Comparison of ENCODE assay signal across 18 cellular contexts in the genomic region with DNA sequence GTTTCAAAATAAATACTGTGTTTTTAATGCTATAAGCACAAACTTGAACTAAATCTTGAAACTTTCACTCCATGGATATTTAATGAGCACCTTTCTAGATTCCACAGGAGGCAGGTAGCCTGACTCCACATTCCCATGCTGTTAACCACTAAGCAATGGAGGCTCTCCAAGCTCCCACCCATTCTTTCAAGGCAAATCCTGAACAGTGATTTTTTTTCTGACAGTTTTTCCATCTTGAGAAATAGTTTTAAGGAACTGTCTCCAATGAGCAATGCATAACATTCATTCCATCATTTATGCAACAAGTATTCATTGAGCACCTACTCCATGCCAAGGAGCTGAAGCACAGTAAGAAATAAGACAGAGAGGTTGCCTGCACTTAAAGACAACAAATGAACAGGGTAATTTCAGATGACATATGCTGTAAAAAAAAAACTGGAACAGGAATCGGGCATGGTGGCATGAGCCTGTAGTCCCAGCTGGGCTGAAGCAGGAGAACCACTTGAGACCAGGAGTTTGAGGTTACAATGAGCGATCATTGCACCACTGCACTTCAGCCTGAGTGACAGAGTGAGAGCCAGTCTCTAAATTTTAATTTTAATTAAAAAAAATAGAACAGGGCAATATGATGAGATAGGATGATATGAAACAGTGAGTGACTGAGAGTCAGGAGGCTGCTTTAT.
DNase-seq lines count a peak whose midpoint lies in the region; ATAC-seq and TF ChIP-seq lines count a peak whose summit lies in the region.
"Had no signal": no experiment of that assay in that cellular context is flagged by ENCODE, and none has a peak within 500 bp of the region (broad histone marks: within the 10 kb centered on the region; RNA-seq: fewer than 3 reads in every experiment).

No MANE protein-coding gene starts in this region.

- H3K27ac Mint-ChIP-seq in activated naive CD8-positive, alpha-beta T cell treated with anti-CD3 and anti-CD28 coated beads, Interleukin-2, amount 50 U/mL, for 24 hours, result peak overlapping the region; percentile 6
- H3K27ac Mint-ChIP-seq in activated naive CD8-positive, alpha-beta T cell treated with anti-CD3 and anti-CD28 coated beads for 36 hours, result no peak overlapping the region
- H3K27ac Mint-ChIP-seq in osteocyte (ENCODE audit: unreplicated experiment), result no peak overlapping the region
- H3K27ac Mint-ChIP-seq: CD8-positive, alpha-beta memory T cell had no signal

- no peaks in the 10 kb centered on the region for H3K4me1 Mint-ChIP-seq in activated naive CD8-positive, alpha-beta T cell treated with anti-CD3 and anti-CD28 coated beads, Interleukin-2, amount 50 U/mL, for 24 hours
- no peaks in the 10 kb centered on the region for H3K4me1 Mint-ChIP-seq in activated naive CD8-positive, alpha-beta T cell treated with anti-CD3 and anti-CD28 coated beads for 36 hours
- no peaks in the 10 kb centered on the region for H3K4me1 Mint-ChIP-seq in osteocyte (ENCODE audit: unreplicated experiment)
- H3K4me1 Mint-ChIP-seq: CD4-positive, CD25-positive, alpha-beta regulatory T cell; CD8-positive, alpha-beta memory T cell had no signal

- peaks cover 12% of the 10 kb centered on the region for H3K27me3 Mint-ChIP-seq in activated naive CD8-positive, alpha-beta T cell treated with anti-CD3 and anti-CD28 coated beads, Interleukin-2, amount 50 U/mL, for 24 hours
- H3K27me3 Mint-ChIP-seq in activated naive CD8-positive, alpha-beta T cell treated with anti-CD3 and anti-CD28 coated beads for 36 hours, result peaks cover 23% of the 10 kb centered on the region
- H3K27me3 Mint-ChIP-seq in osteocyte (ENCODE audit: unreplicated experiment), result peaks cover 20% of the 10 kb centered on the region

- peaks cover 22% of the 10 kb centered on the region for H3K9me3 Mint-ChIP-seq in activated naive CD8-positive, alpha-beta T cell treated with anti-CD3 and anti-CD28 coated beads, Interleukin-2, amount 50 U/mL, for 24 hours
- H3K9me3 Mint-ChIP-seq in activated naive CD8-positive, alpha-beta T cell treated with anti-CD3 and anti-CD28 coated beads for 36 hours, result peaks cover 25% of the 10 kb centered on the region
- H3K9me3 Mint-ChIP-seq in osteocyte (ENCODE audit: unreplicated experiment), result peaks cover 24% of the 10 kb centered on the region

- H3K36me3 Mint-ChIP-seq in activated naive CD8-positive, alpha-beta T cell treated with anti-CD3 and anti-CD28 coated beads, Interleukin-2, amount 50 U/mL, for 24 hours (ENCODE audit: low read depth), result peaks cover 12% of the 10 kb centered on the region
- peaks cover 4% of the 10 kb centered on the region for H3K36me3 Mint-ChIP-seq in activated naive CD8-positive, alpha-beta T cell treated with anti-CD3 and anti-CD28 coated beads for 36 hours
- H3K36me3 Mint-ChIP-seq in osteocyte (ENCODE audit: unreplicated experiment), result no peaks in the 10 kb centered on the region

- TF ChIP-seq CTCF in fibroblast of the aortic adventitia (IDR thresholded peaks at IDR 0.05; ENCODE audit: insufficient read depth, low read length) (no peak), osteocyte (IDR thresholded peaks at IDR 0.05) (no peak)

- ATAC-seq in activated naive CD8-positive, alpha-beta T cell treated with anti-CD3 and anti-CD28 coated beads, Interleukin-2, amount 50 U/mL, for 24 hours, result no peak
- no peak for ATAC-seq in GM21367 (IDR thresholded peaks at IDR 0.05; ENCODE audit: unreplicated experiment)
- ATAC-seq: GM12878 had no signal

- DNase-seq in activated naive CD8-positive, alpha-beta T cell treated with anti-CD3 and anti-CD28 coated beads, Interleukin-2, amount 50 U/mL, for 24 hours, result no peak
- DNase-seq in activated naive CD8-positive, alpha-beta T cell treated with anti-CD3 and anti-CD28 coated beads for 36 hours, result no peak
- DNase-seq in fibroblast of the aortic adventitia (ENCODE audit: low read depth) (peak; percentile 14), osteocyte (ENCODE audit: extremely low spot score, unreplicated experiment) (peak; percentile 2), substantia nigra (lab: John Stamatoyannopoulos, UW) (no peak), NCI-H1694 (lab: John Stamatoyannopoulos, UW) (no peak)
- DNase-seq: BE2C; C1 segment of cervical spinal cord; CD4-positive, CD25-positive, alpha-beta regulatory T cell; CD8-positive, alpha-beta memory T cell; COR-L47; DMS 273 treated with DMSO at 0.1 percent for 48 hours; DMS53; DND-41; EL had no signal

- no peak overlapping the region for H3K4me3 ChIP-seq in fibroblast of the aortic adventitia (ENCODE audit: low read depth, low read length)
- H3K4me3 ChIP-seq: GM12878, HAP-1 had no signal

- no peak overlapping the region for H3K27ac ChIP-seq in substantia nigra (ENCODE audit: low read depth, low read length, poor library complexity, severe bottlenecking)

- H3K4me3 Mint-ChIP-seq in activated naive CD8-positive, alpha-beta T cell treated with anti-CD3 and anti-CD28 coated beads, Interleukin-2, amount 50 U/mL, for 24 hours, result no peak overlapping the region
- H3K4me3 Mint-ChIP-seq in activated naive CD8-positive, alpha-beta T cell treated with anti-CD3 and anti-CD28 coated beads for 36 hours, result no peak overlapping the region
- H3K4me3 Mint-ChIP-seq in osteocyte (ENCODE audit: unreplicated experiment), result no peak overlapping the region
- H3K4me3 Mint-ChIP-seq: CD4-positive, CD25-positive, alpha-beta regulatory T cell; CD8-positive, alpha-beta memory T cell had no signal

Comparison
In these comparisons a context has a peak if more than half of its experiments do, and no peak if none do; other contexts are left out.
1. DNase-seq: peak in fibroblast of the aortic adventitia (single experiment) and osteocyte (single experiment); none in activated naive CD8-positive, alpha-beta T cell treated with anti-CD3 and anti-CD28 coated beads, Interleukin-2, amount 50 U/mL, for 24 hours (single experiment), activated naive CD8-positive, alpha-beta T cell treated with anti-CD3 and anti-CD28 coated beads for 36 hours (single experiment), substantia nigra (0 of 49) and NCI-H1694 (single experiment).